7 cellular contexts compared by ENCODE assay signal in the genomic region with DNA sequence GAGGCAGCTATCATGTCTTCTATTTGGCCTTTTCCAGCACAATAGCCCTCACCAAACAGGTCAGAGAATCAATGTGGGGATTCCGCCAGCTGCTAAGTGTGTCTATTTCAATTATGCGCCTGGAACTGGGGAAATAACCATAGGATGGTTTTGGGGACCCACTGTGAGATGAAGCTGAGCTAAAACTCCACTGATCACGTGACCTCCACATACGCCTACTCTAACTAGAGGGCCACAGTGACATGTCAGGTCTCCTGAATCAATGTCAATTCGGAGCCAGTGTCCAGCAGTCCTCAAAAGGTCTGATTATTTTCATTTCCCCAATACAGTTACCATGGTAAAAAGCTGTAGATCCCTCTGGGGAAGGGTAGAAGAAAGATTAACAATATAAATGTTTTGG. TPM values are rescaled to one million over a fixed set of nuclear protein-coding genes. Genes with fewer than 3 reads are reported as not detected.
"Had no signal": no experiment of that assay in that cellular context is flagged by ENCODE, and none has a peak within 500 bp of the region (broad histone marks: within the 10 kb centered on the region; RNA-seq: fewer than 3 reads in every experiment).

No MANE protein-coding gene starts in this region.

- FAIRE-seq: HTR-8/SVneo had no signal

- H3K27ac ChIP-seq: HL-60, KMS-11 had no signal

- H3K9ac ChIP-seq: KMS-11 had no signal

- DNase-seq: IMR-90, KBM-7, KG1 had no signal

- H3K4me2 ChIP-seq: KMS-11 had no signal

RNA-seq across cellular contexts. Expression of gene BANK1, which starts 10.2 kb away (rescaled TPM):
- total RNA-seq: HT1080 had no signal
